In the genomic region with DNA sequence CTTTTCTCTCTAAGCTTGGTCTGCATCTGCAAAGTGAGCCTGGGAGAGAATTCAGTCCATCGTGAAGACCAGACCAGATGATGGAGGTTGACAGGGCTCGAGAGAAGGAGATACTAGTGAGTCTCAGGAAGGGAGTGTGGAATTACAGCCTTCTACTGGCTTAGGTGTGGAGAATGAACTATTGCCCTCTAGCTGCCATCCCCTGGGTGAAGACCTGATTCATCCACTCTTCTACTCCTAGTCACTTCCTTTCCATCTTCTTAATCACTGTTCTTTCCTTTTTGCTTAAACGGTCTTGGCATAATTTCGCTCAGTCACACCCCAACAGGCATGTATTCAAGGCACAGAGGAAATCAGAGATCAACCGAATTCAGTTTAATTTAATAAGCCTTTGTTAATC, we compare ENCODE assay signal across 17 cellular contexts. TPM values are rescaled to one million over a fixed set of nuclear protein-coding genes. Genes with fewer than 3 reads are reported as not detected.
A peak's percentile ranks its signal among the peaks of the same experiment; 100 is the strongest.
DNase-seq lines count a peak whose midpoint lies in the region; ATAC-seq, FAIRE-seq and TF ChIP-seq lines count a peak whose summit lies in the region.
"Had no signal": no experiment of that assay in that cellular context is flagged by ENCODE, and none has a peak within 500 bp of the region (broad histone marks: within the 10 kb centered on the region; RNA-seq: fewer than 3 reads in every experiment).

No MANE protein-coding gene starts in this region.

- 79% methylated on average over 5 of the region's 5 CpGs; no CpG with 5 or more reads in 1 of the 2 experiments for WGBS in H1 (ENCODE audit: extremely low coverage in 1 of 2, insufficient coverage in 1 of 2, insufficient read length in 1 of 2, insufficient replicate concordance in 2 of 2, low coverage in 1 of 2, low lambda C conversion rate in 2 of 2, missing lambda C conversion rate in 1 of 2), 2 experiments
- WGBS in right lobe of liver (ENCODE audit: insufficient coverage, low coverage, low lambda C conversion rate, missing lambda C conversion rate): 77% methylated on average over 5 of the region's 5 CpGs

- H3F3A ChIP-seq in neural progenitor cell (ENCODE audit: low read depth): no peaks in the 10 kb centered on the region

- ATAC-seq in right lobe of liver: peak; percentile 38 to 70 (median 62)
- ATAC-seq in GM21390 (IDR thresholded peaks at IDR 0.05; ENCODE audit: unreplicated experiment): no peak
- ATAC-seq in GM21381 (IDR thresholded peaks at IDR 0.05; ENCODE audit: unreplicated experiment): no peak
- ATAC-seq: naive thymus-derived CD8-positive, alpha-beta T cell; stimulated activated memory B cell treated with anti-CD40 and anti-IgM and Interleukin-4, amounts not matched to agents 10 μg/mL and 1 μg/mL and 100 μg/mL, for 72 hours had no signal

- H4K91ac ChIP-seq in H1 (replicated peaks; ENCODE audit: insufficient read length, low read length): no peak overlapping the region

- no peaks in the 10 kb centered on the region for H3K79me1 ChIP-seq in H1 (ENCODE audit: low read depth, low read length)

- TF ChIP-seq CTCF in H1 (IDR thresholded peaks at IDR 0.05; ENCODE audit: control extremely low read depth in 1 of 3, insufficient read depth in 1 of 3, low read depth in 1 of 3, low read length in 3 of 3) (peak in 1 of 3 experiments; percentile 34; a peak in 1 of 4 replicates), right lobe of liver (IDR thresholded peaks at IDR 0.05) (peak in 2 of 4 donors; percentile 12 to 44), neural progenitor cell (IDR thresholded peaks at IDR 0.05) (no peak)

- H3K9me3 ChIP-seq in H1 (ENCODE audit: insufficient read depth in 2 of 2, low read depth in 1 of 2, low read length in 1 of 2) (no peaks in the 10 kb centered on the region), right lobe of liver (no peaks in the 10 kb centered on the region), neural progenitor cell (ENCODE audit: low read depth) (no peaks in the 10 kb centered on the region)
- H3K9me3 ChIP-seq: vagina had no signal

- no peaks in the 10 kb centered on the region for H3K79me2 ChIP-seq in H1 (ENCODE audit: control insufficient read depth in 1 of 2, insufficient read depth in 2 of 2, low read length in 2 of 2)
- no peaks in the 10 kb centered on the region for H3K79me2 ChIP-seq in neural progenitor cell (ENCODE audit: low read depth)

- H3K4me2 ChIP-seq in H1 (ENCODE audit: insufficient read depth in 1 of 2, low read depth in 2 of 2, low read length in 2 of 2): no peak overlapping the region
- no peak overlapping the region for H3K4me2 ChIP-seq in neural progenitor cell

- intact Hi-C loops in right lobe of liver (cut with DNase I): no loop called here

- H3K27me3 ChIP-seq in H1 (replicated peaks in 1 of 4; ENCODE audit: control insufficient read depth in 3 of 4, extremely low read depth in 1 of 4, insufficient read depth in 3 of 4, low read length in 3 of 4) (no peaks in the 10 kb centered on the region), right lobe of liver (no peaks in the 10 kb centered on the region), neural progenitor cell (no peaks in the 10 kb centered on the region)
- H3K27me3 ChIP-seq: vagina had no signal

- no peak overlapping the region for H3K27ac Mint-ChIP-seq in neural progenitor cell
- H3K27ac Mint-ChIP-seq: B cell; naive thymus-derived CD8-positive, alpha-beta T cell; stimulated activated memory B cell treated with anti-CD40 and anti-IgM and Interleukin-4, amounts not matched to agents 10 μg/mL and 1 μg/mL and 100 μg/mL, for 72 hours had no signal

- no peak overlapping the region for H3K4ac ChIP-seq in H1 (replicated peaks; ENCODE audit: insufficient read length, low read depth, low read length)

- DNase-seq in EL (peak; percentile 61), M059J (ENCODE audit: low read depth) (peak; percentile 42), H1 (ENCODE audit: low read depth in 1 of 2, low spot score in 2 of 2) (no peak), right lobe of liver (no peak), NOMO-1 (lab: John Stamatoyannopoulos, UW; ENCODE audit: unreplicated experiment in 2 of 2) (no peak), neural progenitor cell (ENCODE audit: low spot score) (no peak)
- DNase-seq: anterior cingulate cortex; naive thymus-derived CD8-positive, alpha-beta T cell; NCI-H1092 treated with DMSO at 0.1 percent for 48 hours; retina; stimulated activated CD4-positive, alpha-beta T cell treated with anti-CD3 and anti-CD28 coated beads, Interleukin-4, amount 100 ng/mL, for 24 hours had no signal

- no peak overlapping the region for H3K23ac ChIP-seq in H1 (ENCODE audit: insufficient read length)

- H3K9me3 Mint-ChIP-seq in neural progenitor cell: peaks cover 2% of the 10 kb centered on the region
- H3K9me3 Mint-ChIP-seq: naive thymus-derived CD8-positive, alpha-beta T cell; stimulated activated memory B cell treated with anti-CD40 and anti-IgM and Interleukin-4, amounts not matched to agents 10 μg/mL and 1 μg/mL and 100 μg/mL, for 72 hours had no signal

- H3K14ac ChIP-seq in H1 (ENCODE audit: insufficient read length): no peak overlapping the region

- H4K8ac ChIP-seq in H1 (ENCODE audit: extremely low read depth, insufficient read depth, low read length): no peak overlapping the region

- H2BK120ac ChIP-seq in H1 (replicated peaks; ENCODE audit: low read depth, low read length): no peak overlapping the region

- H2BK12ac ChIP-seq in H1 (ENCODE audit: low read depth, low read length): no peak overlapping the region

- no peaks in the 10 kb centered on the region for H3K36me3 ChIP-seq in H1 (ENCODE audit: control insufficient read depth in 2 of 4, insufficient read depth in 4 of 4, low read length in 3 of 4)
- H3K36me3 ChIP-seq in right lobe of liver: no peaks in the 10 kb centered on the region
- H3K36me3 ChIP-seq in neural progenitor cell: no peaks in the 10 kb centered on the region

- no peak overlapping the region for H2BK15ac ChIP-seq in H1 (ENCODE audit: low read length)

- TF ChIP-seq EP300 in H1 (IDR thresholded peaks at IDR 0.05; ENCODE audit: borderline replicate concordance in 1 of 2, low read depth in 2 of 2, low read length in 2 of 2): no peak

- POLR2A ChIA-PET in H1 (lab: Charles Lee; ENCODE audit: partially characterized antibody): no interaction called here

- H3K9ac ChIP-seq in H1 (replicated peaks in 1 of 4; ENCODE audit: extremely low read depth in 1 of 4, low read depth in 3 of 4, low read length in 3 of 4) (no peak overlapping the region), neural progenitor cell (no peak overlapping the region)

- H3K36me3 Mint-ChIP-seq in neural progenitor cell: no peaks in the 10 kb centered on the region
- H3K36me3 Mint-ChIP-seq: stimulated activated memory B cell treated with anti-CD40 and anti-IgM and Interleukin-4, amounts not matched to agents 10 μg/mL and 1 μg/mL and 100 μg/mL, for 72 hours had no signal

- peak; percentile 14 to 28; a peak in 3 of 4 replicates for TF ChIP-seq RAD21 in H1 (IDR thresholded peaks at IDR 0.05 in 1 of 2, conservative IDR thresholded peaks at IDR 0.05 in 1 of 2; ENCODE audit: low read depth in 2 of 2, low read length in 2 of 2)

- no peaks in the 10 kb centered on the region for H3K23me2 ChIP-seq in H1 (ENCODE audit: low read depth, low read length)

- H2BK5ac ChIP-seq in H1 (ENCODE audit: low read depth, low read length): no peak overlapping the region

- H3K4me1 ChIP-seq in H1 (replicated peaks in 1 of 4; ENCODE audit: control insufficient read depth in 3 of 4, insufficient read depth in 4 of 4, low read length in 3 of 4): no peaks in the 10 kb centered on the region
- no peaks in the 10 kb centered on the region for H3K4me1 ChIP-seq in right lobe of liver
- H3K4me1 ChIP-seq in neural progenitor cell: no peaks in the 10 kb centered on the region
- H3K4me1 ChIP-seq: vagina had no signal

- peaks cover 5% of the 10 kb centered on the region for H3K27me3 Mint-ChIP-seq in neural progenitor cell (ENCODE audit: insufficient read depth, low read depth)
- H3K27me3 Mint-ChIP-seq: stimulated activated memory B cell treated with anti-CD40 and anti-IgM and Interleukin-4, amounts not matched to agents 10 μg/mL and 1 μg/mL and 100 μg/mL, for 72 hours had no signal

- no peak overlapping the region for H3K4me3 ChIP-seq in H1 (ENCODE audit: extremely low read depth in 1 of 4, insufficient read depth in 2 of 4, low read depth in 3 of 4, low read length in 4 of 4)
- no peak overlapping the region for H3K4me3 ChIP-seq in right lobe of liver
- no peak overlapping the region for H3K4me3 ChIP-seq in neural progenitor cell
- H3K4me3 ChIP-seq: vagina had no signal

- no peak overlapping the region for H3K56ac ChIP-seq in H1 (replicated peaks; ENCODE audit: insufficient read length, low read depth, low read length)

- H4K5ac ChIP-seq in H1 (ENCODE audit: insufficient read length, low read depth, low read length): no peak overlapping the region

- CTCF ChIA-PET in H1 (lab: Charles Lee; ENCODE audit: partially characterized antibody): interaction anchor here (2.0 kb wide), 1 partner anchor 11 kb away, joined by 4 read pairs; no protein-coding TSS in a partner anchor

- H2AK5ac ChIP-seq in H1 (ENCODE audit: low read depth, low read length): no peak overlapping the region

- no peak overlapping the region for H2BK20ac ChIP-seq in H1 (ENCODE audit: low read length)

- no peaks in the 10 kb centered on the region for H4K20me1 ChIP-seq in H1 (replicated peaks in 1 of 2; ENCODE audit: control insufficient read depth in 1 of 2, insufficient read depth in 2 of 2, low read length in 2 of 2)
- no peaks in the 10 kb centered on the region for H4K20me1 ChIP-seq in neural progenitor cell (ENCODE audit: low read depth)

- H2AFZ ChIP-seq in H1 (ENCODE audit: low read length): no peak overlapping the region
- H2AFZ ChIP-seq in neural progenitor cell (replicated peaks): no peak overlapping the region

- no peak for TF ChIP-seq POLR2A in H1 (IDR thresholded peaks at IDR 0.05; ENCODE audit: control extremely low read depth in 1 of 2, low read depth in 2 of 2, low read length in 2 of 2)
- no peak for TF ChIP-seq POLR2A in right lobe of liver (IDR thresholded peaks at IDR 0.05)

- H3K4me1 Mint-ChIP-seq in neural progenitor cell: no peaks in the 10 kb centered on the region
- H3K4me1 Mint-ChIP-seq: B cell; naive thymus-derived CD8-positive, alpha-beta T cell; stimulated activated memory B cell treated with anti-CD40 and anti-IgM and Interleukin-4, amounts not matched to agents 10 μg/mL and 1 μg/mL and 100 μg/mL, for 72 hours had no signal

- no peak overlapping the region for H3K4me3 Mint-ChIP-seq in neural progenitor cell
- H3K4me3 Mint-ChIP-seq: B cell; naive thymus-derived CD8-positive, alpha-beta T cell; stimulated activated memory B cell treated with anti-CD40 and anti-IgM and Interleukin-4, amounts not matched to agents 10 μg/mL and 1 μg/mL and 100 μg/mL, for 72 hours had no signal

- no peak for FAIRE-seq in H1 (lab: Jason Lieb, UNC)
- FAIRE-seq: H54 had no signal

- no peak overlapping the region for H3K18ac ChIP-seq in H1 (ENCODE audit: extremely low read depth, low read length)

- H3K27ac ChIP-seq in H1 (ENCODE audit: low read depth, low read length) (no peak overlapping the region), right lobe of liver (no peak overlapping the region), neural progenitor cell (no peak overlapping the region)
- H3K27ac ChIP-seq: vagina had no signal

RNA-seq across cellular contexts. Expression of gene HSD17B7, which starts 34.0 kb away (rescaled TPM):
- 45.5 and 57.2 TPM in 2 replicates for total RNA-seq in M059J (2014; rRNA removed; shearing (Covaris generic))
- 35.4 and 37.8 TPM in 2 replicates for total RNA-seq in H1 (2021; fragmentation: NEBNext Ultra II Directional; extraction: Animal tissue kit (Norgen Biotek cat#: 25700))
- polyA plus RNA-seq in H1 (2011; rRNA removed): 23.5 and 31.0 TPM in 2 replicates
- polyA plus RNA-seq in H1 (2011; cell fraction: cytosol; rRNA removed): 41.4 TPM
- 68.5 TPM for polyA plus RNA-seq in H1 (2011; cell fraction: nucleus; rRNA removed)
- polyA plus RNA-seq in H1 (2012, experiment 1 of 2): 36.4 to 48.5 TPM (median 38.4 TPM) in 4 replicates
- 14.9 TPM for polyA plus RNA-seq in H1 (2012, experiment 2 of 2)
- polyA plus RNA-seq in H1 (2013, experiment 1 of 2): 54.5 TPM
- polyA plus RNA-seq in H1 (2013, experiment 2 of 2): 57.8 TPM
- polyA minus RNA-seq in H1 (2011; rRNA and poly(A)+ RNA removed): 43.4 and 48.2 TPM in 2 replicates
- 20.4 TPM for polyA minus RNA-seq in H1 (2011; cell fraction: cytosol; rRNA and poly(A)+ RNA removed)
- 67.4 TPM for polyA minus RNA-seq in H1 (2011; cell fraction: nucleus; rRNA and poly(A)+ RNA removed)
- total RNA-seq in right lobe of liver: 10 to 100 TPM; 10.4 to 32.1 (median 17.6) TPM
- 48.0 and 53.6 TPM in 2 replicates for total RNA-seq in neural progenitor cell (ENCODE audit: low replicate concordance)

Comparison
In these comparisons a context has a peak if more than half of its experiments do, and no peak if none do; other contexts are left out.
1. DNase-seq: peak in EL (single experiment) and M059J (single experiment); none in H1 (0 of 2), right lobe of liver (0 of 3), NOMO-1 (0 of 2) and neural progenitor cell (single experiment).
2. ATAC-seq: peak in right lobe of liver (4 of 4); none in GM21390 (single experiment) and GM21381 (single experiment).